ENCODE assay signal across 8 cellular contexts in genomic region chr9:121599186-121599871, GRCh38. TPM values are rescaled to one million over a fixed set of nuclear protein-coding genes. Genes with fewer than 3 reads are reported as not detected.
DNase-seq lines count a peak whose midpoint lies in the region; ATAC-seq and TF ChIP-seq lines count a peak whose summit lies in the region.

No MANE protein-coding gene starts in this region.

- no peaks in the 10 kb centered on the region for H3K27me3 ChIP-seq in ovary

- H3K9me3 Mint-ChIP-seq in glutamatergic neuron (ENCODE audit: unreplicated experiment), result peaks cover 3% of the 10 kb centered on the region
- H3K9me3 Mint-ChIP-seq in T-cell, result peaks cover 6 to 13% (median 7%) of the 10 kb centered on the region in 3 donors

- H3K4me1 ChIP-seq in ovary (ENCODE audit: insufficient read depth), result peaks cover 2% of the 10 kb centered on the region

- ATAC-seq in HG03439 (IDR thresholded peaks at IDR 0.05; ENCODE audit: unreplicated experiment) (no peak), GM21360 (IDR thresholded peaks at IDR 0.05; ENCODE audit: unreplicated experiment) (no peak), HG03442 (IDR thresholded peaks at IDR 0.05; ENCODE audit: unreplicated experiment) (no peak), T-cell (replicated peaks in 1 of 4) (no peak)

- TF ChIP-seq EP300 in ovary (IDR thresholded peaks at IDR 0.05), result no peak

- H3K4me1 Mint-ChIP-seq in glutamatergic neuron (ENCODE audit: low read depth, unreplicated experiment), result peaks cover 2% of the 10 kb centered on the region
- peaks cover 0 to 5% (median 4%) of the 10 kb centered on the region in 3 donors for H3K4me1 Mint-ChIP-seq in T-cell

- peak overlapping the region; percentile 80 for H3K4me3 ChIP-seq in ovary

- no peaks in the 10 kb centered on the region for H3K36me3 Mint-ChIP-seq in glutamatergic neuron (ENCODE audit: unreplicated experiment)
- H3K36me3 Mint-ChIP-seq in T-cell, result peaks cover 4% of the 10 kb centered on the region

- TF ChIP-seq CTCF in RWPE1 (conservative IDR thresholded peaks at IDR 0.05; ENCODE audit: low read depth) (no peak), glutamatergic neuron (IDR thresholded peaks at IDR 0.05; ENCODE audit: partially characterized antibody, unreplicated experiment) (no peak), ovary (IDR thresholded peaks at IDR 0.05) (no peak)

- H3K9me3 ChIP-seq in ovary, result no peaks in the 10 kb centered on the region

- POLR2A ChIA-PET in RWPE1 (lab: Yijun Ruan, JAX; ENCODE audit: low non-redundant PET), result no interaction called here
- POLR2A ChIA-PET in T-cell (lab: Charles Lee), result no interaction called here

- H3K27ac Mint-ChIP-seq in glutamatergic neuron (ENCODE audit: unreplicated experiment) (no peak overlapping the region), T-cell (no peak overlapping the region)

- DNase-seq in EL (peak; percentile 64), RWPE1 (ENCODE audit: low spot score) (peak; percentile 86), glutamatergic neuron (peak; percentile 57), ovary (peak; percentile 78 to 81 (median 79)), T-cell (no peak)

- intact Hi-C loops in ovary (cut with DNase I), result loop anchor here in 1 of 4 donors (5.0 kb wide), 1 partner anchor 42 kb away; no protein-coding TSS in a partner anchor

- CTCF ChIA-PET in RWPE1 (lab: Yijun Ruan, JAX), result interaction anchor here (0.6 to 3.2 kb wide), 7 partner anchors 10 to 474 kb away, joined by 3 to 13 read pairs (median 5); no protein-coding TSS in a partner anchor
- CTCF ChIA-PET in T-cell (lab: Charles Lee), result no interaction called here

- H3K27ac ChIP-seq in RWPE1 (peak overlapping the region; percentile 88), ovary (peak overlapping the region; percentile 32 to 89)

- H3K4me3 Mint-ChIP-seq in glutamatergic neuron (ENCODE audit: unreplicated experiment) (peak overlapping the region; percentile 73), T-cell (peak overlapping the region in 1 of 3 donors; percentile 37)

- WGBS in ovary, 3 donors, result 0 to 1% (median 1%) methylated on average over 55 to 80 of the region's 80 CpGs

- H3K27me3 Mint-ChIP-seq in glutamatergic neuron (ENCODE audit: unreplicated experiment), result peaks cover 10% of the 10 kb centered on the region
- peaks cover 63 to 65% of the 10 kb centered on the region in 2 donors for H3K27me3 Mint-ChIP-seq in T-cell

- H3K36me3 ChIP-seq in ovary, result no peaks in the 10 kb centered on the region

- peak; percentile 28 for TF ChIP-seq POLR2A in ovary (IDR thresholded peaks at IDR 0.05)

RNA-seq across cellular contexts. Expression of gene DAB2IP, which starts 52.1 kb away (rescaled TPM):
- 32.9 TPM for total RNA-seq in glutamatergic neuron (ENCODE audit: unreplicated experiment)
- 10 to 100 TPM; 24.3 to 95.0 (median 78.7) TPM for total RNA-seq in ovary
- 10 to 100 TPM in 1 of 2 donors, 1 to 10 TPM in 1; 9.3 to 29.3 TPM for polyA plus RNA-seq in ovary
- under 1 TPM in 4 of 5 donors, not detected in 1; 0.22 to 0.53 (median 0.34) TPM for total RNA-seq in T-cell

Comparison
In these comparisons a context has a peak if more than half of its experiments do, and no peak if none do; other contexts are left out.
1. DNase-seq: peak in EL (single experiment), RWPE1 (single experiment), glutamatergic neuron (single experiment) and ovary (5 of 5); none in T-cell (0 of 34).
2. RNA of gene DAB2IP, which starts 52.1 kb away (total RNA-seq): 24.3 to 95.0 TPM in ovary and 32.9 TPM in glutamatergic neuron (single experiment); 0.22 to 0.53 TPM in T-cell; every median in the first group is over 10 times any median in the second.